ENCODE assay signal across 1 cellular context in the genomic region with DNA sequence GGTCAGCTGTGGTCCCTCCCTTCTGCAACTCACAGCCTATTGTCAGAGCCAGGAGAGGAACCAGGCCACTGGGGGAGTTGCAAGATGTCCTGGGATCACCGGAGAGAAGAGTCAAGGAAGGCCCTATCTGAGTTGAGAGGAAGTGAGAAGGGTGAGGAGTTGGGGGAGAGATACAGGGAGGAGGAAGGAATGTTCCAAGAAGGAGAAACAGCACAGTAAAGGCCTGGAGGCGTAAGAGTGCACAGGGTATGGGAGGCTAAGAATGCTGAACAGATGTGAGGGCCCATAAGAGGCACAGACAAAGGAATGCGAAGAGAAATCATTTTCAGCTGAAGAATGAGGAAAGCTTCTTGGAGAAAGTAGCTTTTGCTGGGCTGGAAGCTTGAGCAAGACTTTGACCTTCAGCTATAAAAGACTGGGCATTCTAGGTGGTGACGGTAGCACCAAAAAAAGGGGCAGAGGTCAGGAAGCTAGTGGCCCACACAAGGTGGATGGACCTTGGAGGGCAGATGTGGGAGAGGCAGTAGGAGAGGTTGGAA.
TF ChIP-seq lines count a peak whose summit lies in the region.

No MANE protein-coding gene starts in this region.

TF ChIP-seq in IMR-90, 13 proteins besides CTCF, POLR2A, EP300 and RAD21:
- TF ChIP-seq MAFK (IDR thresholded peaks at IDR 0.05; ENCODE audit: low read depth, low read length) (no peak), SMC3 (IDR thresholded peaks at IDR 0.05; ENCODE audit: low read depth, low read length) (no peak), MAZ (IDR thresholded peaks at IDR 0.05; ENCODE audit: borderline replicate concordance, low read depth, low read length) (no peak), CEBPB (IDR thresholded peaks at IDR 0.05; ENCODE audit: low read depth, low read length) (no peak), NFE2L2 (IDR thresholded peaks at IDR 0.05; ENCODE audit: low read depth, low read length) (no peak), RFX5 (IDR thresholded peaks at IDR 0.05; ENCODE audit: low read depth, low read length) (no peak), MXI1 (IDR thresholded peaks at IDR 0.05; ENCODE audit: borderline replicate concordance, low read depth, low read length) (no peak), FOS (IDR thresholded peaks at IDR 0.05; ENCODE audit: low read depth, low read length) (no peak), RCOR1 (IDR thresholded peaks at IDR 0.05; ENCODE audit: insufficient replicate concordance, low read length) (no peak), BHLHE40 (IDR thresholded peaks at IDR 0.05; ENCODE audit: low read depth, low read length) (no peak), CHD1 (IDR thresholded peaks at IDR 0.05; ENCODE audit: low read depth, low read length) (no peak)
- TF ChIP-seq, protein P1, sequence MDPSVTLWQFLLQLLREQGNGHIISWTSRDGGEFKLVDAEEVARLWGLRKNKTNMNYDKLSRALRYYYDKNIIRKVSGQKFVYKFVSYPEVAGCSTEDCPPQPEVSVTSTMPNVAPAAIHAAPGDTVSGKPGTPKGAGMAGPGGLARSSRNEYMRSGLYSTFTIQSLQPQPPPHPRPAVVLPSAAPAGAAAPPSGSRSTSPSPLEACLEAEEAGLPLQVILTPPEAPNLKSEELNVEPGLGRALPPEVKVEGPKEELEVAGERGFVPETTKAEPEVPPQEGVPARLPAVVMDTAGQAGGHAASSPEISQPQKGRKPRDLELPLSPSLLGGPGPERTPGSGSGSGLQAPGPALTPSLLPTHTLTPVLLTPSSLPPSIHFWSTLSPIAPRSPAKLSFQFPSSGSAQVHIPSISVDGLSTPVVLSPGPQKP (IDR thresholded peaks at IDR 0.05; ENCODE audit: borderline replicate concordance, low read depth, low read length): no peak
- TF ChIP-seq, protein P2, sequence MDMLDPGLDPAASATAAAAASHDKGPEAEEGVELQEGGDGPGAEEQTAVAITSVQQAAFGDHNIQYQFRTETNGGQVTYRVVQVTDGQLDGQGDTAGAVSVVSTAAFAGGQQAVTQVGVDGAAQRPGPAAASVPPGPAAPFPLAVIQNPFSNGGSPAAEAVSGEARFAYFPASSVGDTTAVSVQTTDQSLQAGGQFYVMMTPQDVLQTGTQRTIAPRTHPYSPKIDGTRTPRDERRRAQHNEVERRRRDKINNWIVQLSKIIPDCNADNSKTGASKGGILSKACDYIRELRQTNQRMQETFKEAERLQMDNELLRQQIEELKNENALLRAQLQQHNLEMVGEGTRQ (IDR thresholded peaks at IDR 0.05; ENCODE audit: low read depth, low read length): no peak
TF ChIP-seq in IMR-90: peak in this region for 0.
